In the genomic region with DNA sequence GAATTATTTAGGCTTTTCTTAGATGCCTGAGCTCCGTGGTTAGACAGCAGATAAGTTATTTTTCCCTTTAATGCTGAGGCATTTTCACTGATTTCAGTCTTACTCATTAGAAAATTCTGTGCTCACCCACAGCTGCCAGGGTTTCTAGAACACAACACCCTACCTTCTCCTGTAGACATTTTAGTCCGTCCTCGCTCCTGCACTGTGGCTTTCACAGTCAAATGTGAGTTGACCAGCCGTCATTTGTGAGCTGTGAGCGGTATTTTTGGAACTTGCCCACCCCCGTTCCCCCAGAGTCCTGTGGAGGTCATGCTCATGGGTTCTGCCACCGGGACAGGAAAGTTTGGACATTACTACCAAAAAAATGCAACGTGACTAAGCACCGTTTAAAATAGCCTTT, we compare ENCODE assay signal across 8 cellular contexts.
DNase-seq lines count a peak whose midpoint lies in the region; ATAC-seq and TF ChIP-seq lines count a peak whose summit lies in the region.
"Not testable (repeated sequence)": the region's sequence is repeated elsewhere in the genome, so short reads cannot be mapped to it uniquely, and the experiment has no call there.

No MANE protein-coding gene starts in this region.

- H3K9me3 Mint-ChIP-seq in CD8-positive, alpha-beta T cell; T-helper 1 cell treated with Interleukin-12 subunit alpha and Interleukin-12 subunit beta and Interleukin-4 antibody, amounts not matched to agents 30 μg/mL and 1 μg/mL, for 36 hours: not testable (repeated sequence)

- not testable (repeated sequence) for H3K27me3 Mint-ChIP-seq in CD8-positive, alpha-beta T cell (ENCODE audit: low read depth); T-helper 1 cell treated with Interleukin-12 subunit alpha and Interleukin-12 subunit beta and Interleukin-4 antibody, amounts not matched to agents 30 μg/mL and 1 μg/mL, for 36 hours (ENCODE audit: low read depth)

- not testable (repeated sequence) for ATAC-seq in CD8-positive, alpha-beta T cell
- peak; percentile 69 for ATAC-seq in GM19397 (IDR thresholded peaks at IDR 0.05; ENCODE audit: unreplicated experiment)
- ATAC-seq in HG02642 (IDR thresholded peaks at IDR 0.05; ENCODE audit: poor library complexity, unreplicated experiment): peak; percentile 77
- peak; percentile 76 for ATAC-seq in HG03432 (IDR thresholded peaks at IDR 0.05; ENCODE audit: unreplicated experiment)
- peak in 2 of 4 donors; percentile 19 to 33 for ATAC-seq in heart left ventricle

- not testable (repeated sequence) for H3K4me3 ChIP-seq in CD8-positive, alpha-beta T cell (ENCODE audit: low read depth, low read length); spleen
- peak overlapping the region in 8 of 12 donors; percentile 16 to 41 (median 26) for H3K4me3 ChIP-seq in heart left ventricle

- H3K4me1 ChIP-seq in CD8-positive, alpha-beta T cell (ENCODE audit: insufficient read depth, low read length): not testable (repeated sequence)
- H3K4me1 ChIP-seq in heart left ventricle (peaks cover 0 to 27% (median 4%) of the 10 kb centered on the region in 12 donors), spleen (peaks cover 0 to 45% (median 10%) of the 10 kb centered on the region in 6 donors)

- POLR2A ChIA-PET in CD8-positive, alpha-beta T cell (lab: Charles Lee): not testable (repeated sequence)

- CTCF ChIA-PET in CD8-positive, alpha-beta T cell (lab: Charles Lee): not testable (repeated sequence)

- not testable (repeated sequence) for TF ChIP-seq CTCF in CD8-positive, alpha-beta T cell (IDR thresholded peaks at IDR 0.05); heart left ventricle (IDR thresholded peaks at IDR 0.05); spleen (IDR thresholded peaks at IDR 0.05 in 8 of 11, conservative IDR thresholded peaks at IDR 0.05 in 3 of 11)

- H3K36me3 ChIP-seq in CD8-positive, alpha-beta T cell (ENCODE audit: insufficient read depth, low read length); heart left ventricle; spleen: not testable (repeated sequence)

- TF ChIP-seq POLR2A in heart left ventricle (IDR thresholded peaks at IDR 0.05); spleen (IDR thresholded peaks at IDR 0.05): not testable (repeated sequence)

- not testable (repeated sequence) for H3K4me1 Mint-ChIP-seq in CD8-positive, alpha-beta T cell (ENCODE audit: low read depth)
- peaks cover 17% of the 10 kb centered on the region for H3K4me1 Mint-ChIP-seq in T-helper 1 cell treated with Interleukin-12 subunit alpha and Interleukin-12 subunit beta and Interleukin-4 antibody, amounts not matched to agents 30 μg/mL and 1 μg/mL, for 36 hours (ENCODE audit: low read depth)

- H3K27me3 ChIP-seq in CD8-positive, alpha-beta T cell (ENCODE audit: insufficient read depth, low read length); heart left ventricle; spleen (replicated peaks in 1 of 7): not testable (repeated sequence)

- not testable (repeated sequence) for H3K36me3 Mint-ChIP-seq in CD8-positive, alpha-beta T cell; T-helper 1 cell treated with Interleukin-12 subunit alpha and Interleukin-12 subunit beta and Interleukin-4 antibody, amounts not matched to agents 30 μg/mL and 1 μg/mL, for 36 hours (ENCODE audit: low read depth)

- H3K4me3 Mint-ChIP-seq in CD8-positive, alpha-beta T cell; T-helper 1 cell treated with Interleukin-12 subunit alpha and Interleukin-12 subunit beta and Interleukin-4 antibody, amounts not matched to agents 30 μg/mL and 1 μg/mL, for 36 hours: not testable (repeated sequence)

- H3K27ac Mint-ChIP-seq in CD8-positive, alpha-beta T cell: peak overlapping the region; percentile 77
- peak overlapping the region; percentile 71 for H3K27ac Mint-ChIP-seq in T-helper 1 cell treated with Interleukin-12 subunit alpha and Interleukin-12 subunit beta and Interleukin-4 antibody, amounts not matched to agents 30 μg/mL and 1 μg/mL, for 36 hours

- whole genome bisulfite sequencing in heart left ventricle, 4 donors: 10 to 31% (median 23%) methylated on average over 2 to 6 of the region's 9 CpGs
- 42 to 100% (median 54%) methylated on average over 2 to 7 of the region's 9 CpGs; no CpG with 5 or more reads in 1 of the 5 donors for WGBS in spleen, 5 donors

- intact Hi-C loops in CD8-positive, alpha-beta T cell (cut with DNase I, micrococcal nuclease); heart left ventricle (cut with DNase I); spleen (cut with DNase I; ENCODE audit: low total_unique reads): not testable (repeated sequence)

- H3K9me3 ChIP-seq in CD8-positive, alpha-beta T cell (ENCODE audit: low read length); heart left ventricle; spleen: not testable (repeated sequence)

- DNase-seq in CD8-positive, alpha-beta T cell: peak in 1 of 7 experiments; percentile 23
- peak; percentile 72 for DNase-seq in activated effector memory CD4-positive, alpha-beta T cell treated with anti-CD3 and anti-CD28 coated beads, Interleukin-2, amount 50 U/mL, for 16 hours
- DNase-seq in heart left ventricle: peak in 1 of 5 donors; percentile 29
- not testable (repeated sequence) for DNase-seq in spleen

- not testable (repeated sequence) for H3K27ac ChIP-seq in CD8-positive, alpha-beta T cell (ENCODE audit: low read depth, low read length)
- peak overlapping the region in 7 of 12 donors; percentile 41 to 63 (median 53) for H3K27ac ChIP-seq in heart left ventricle
- H3K27ac ChIP-seq in spleen: peak overlapping the region in 7 of 8 donors; percentile 38 to 85 (median 76)
